8 cellular contexts compared by ENCODE assay signal in the genomic region with DNA sequence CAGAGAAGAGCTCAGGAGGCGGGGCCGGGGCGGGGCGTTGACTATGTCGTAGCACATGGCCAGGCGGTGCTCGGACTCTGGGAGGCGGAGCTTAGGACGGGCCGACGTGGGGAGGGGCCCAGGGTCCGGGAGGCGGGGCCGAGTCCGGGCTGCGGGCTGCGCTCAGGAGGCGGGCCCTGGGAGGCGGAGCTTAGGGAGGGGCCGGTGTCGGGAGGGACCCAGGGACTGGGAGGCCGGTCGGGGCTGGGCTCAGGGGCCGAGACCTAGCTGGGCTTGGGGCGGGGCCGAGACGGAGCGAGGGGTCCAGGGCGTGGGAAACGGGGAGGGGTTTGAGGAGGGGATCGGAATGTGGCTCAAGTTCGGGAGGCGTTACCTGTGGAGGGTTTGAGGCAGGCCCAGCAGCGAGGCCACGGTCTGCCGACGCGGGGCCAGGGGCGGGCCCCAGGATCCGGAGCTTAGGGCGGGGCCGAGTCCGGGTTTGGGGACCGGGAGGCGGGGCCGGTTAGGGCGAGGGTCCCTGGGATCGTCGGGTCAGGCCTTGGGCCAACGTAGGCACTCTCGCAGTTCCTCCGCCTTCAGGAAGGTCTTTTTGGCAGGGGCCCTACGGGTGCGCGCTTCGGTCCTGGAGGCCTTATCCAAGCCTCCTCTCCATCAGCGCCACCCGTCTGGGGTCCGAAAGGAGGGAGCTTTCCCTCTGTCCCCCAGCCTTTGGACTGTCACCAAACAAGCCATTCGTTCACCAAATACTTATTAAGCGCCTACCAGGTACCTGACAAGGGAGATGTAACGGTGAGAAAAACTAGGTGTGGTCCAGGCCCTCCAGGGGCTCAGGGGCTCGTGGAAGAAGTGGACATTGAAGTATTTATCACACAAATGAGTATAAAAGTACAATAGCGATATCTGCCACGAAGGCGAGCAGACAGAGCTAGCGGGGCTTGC. TPM values are rescaled to one million over a fixed set of nuclear protein-coding genes. Genes with fewer than 3 reads are reported as not detected.
DNase-seq lines count a peak whose midpoint lies in the region; ATAC-seq, FAIRE-seq and TF ChIP-seq lines count a peak whose summit lies in the region.
"Not testable (repeated sequence)": the region's sequence is repeated elsewhere in the genome, so short reads cannot be mapped to it uniquely, and the experiment has no call there.

No MANE protein-coding gene starts in this region.

- H3K9me3 Mint-ChIP-seq in CD4-positive, CD25-positive, alpha-beta regulatory T cell; T-helper 2 cell treated with Interferon-gamma antibody and Interleukin-4, amounts not matched to agents 5 μg/mL and 100 μg/mL, for 36 hours; naive B cell: not testable (repeated sequence)

- H3K36me3 ChIP-seq in CD4-positive, CD25-positive, alpha-beta regulatory T cell (ENCODE audit: control insufficient read depth, insufficient read depth, low read length); H7 (replicated peaks; ENCODE audit: control insufficient read depth, insufficient read depth, low read length); MM.1S (replicated peaks; ENCODE audit: insufficient read depth, low read length): not testable (repeated sequence)

- not testable (repeated sequence) for H3K4me1 ChIP-seq in CD4-positive, CD25-positive, alpha-beta regulatory T cell (ENCODE audit: control insufficient read depth, insufficient read depth, low read length, poor library complexity, severe bottlenecking)
- H3K4me1 ChIP-seq in MM.1S (ENCODE audit: low read length) = peaks cover 17% of the 10 kb centered on the region

- DNase-seq in CD4-positive, CD25-positive, alpha-beta regulatory T cell = peak; percentile 69 to 97 (median 78)
- DNase-seq in H7 (peak; percentile 90), MM.1S (peak; percentile 53), naive B cell (peak; percentile 98)
- peak; percentile 73 for DNase-seq in T-helper 2 cell treated with Interferon-gamma antibody and Interleukin-4, amounts not matched to agents 5 μg/mL and 100 μg/mL, for 36 hours (ENCODE audit: low spot score)
- DNase-seq in activated naive CD8-positive, alpha-beta T cell treated with anti-CD3 and anti-CD28 coated beads, Interleukin-2, amount 50 U/mL, for 16 hours (ENCODE audit: low read depth, low spot score) = peak; percentile 45
- DNase-seq in frontal cortex (ENCODE audit: low spot score in 2 of 2) = not testable (repeated sequence)
- DNase-seq in stimulated activated CD8-positive, alpha-beta memory T cell treated with anti-CD3 and anti-CD28 coated beads, Interleukin-15, amount 100 ng/mL, for 48 hours (ENCODE audit: low read depth in 2 of 2) = peak; percentile 56 to 61

- peak overlapping the region; percentile 43 for H2AFZ ChIP-seq in MM.1S (ENCODE audit: low read length)

- not testable (repeated sequence) for H3K9ac ChIP-seq in MM.1S (ENCODE audit: low read length)

- H3K36me3 Mint-ChIP-seq in CD4-positive, CD25-positive, alpha-beta regulatory T cell; T-helper 2 cell treated with Interferon-gamma antibody and Interleukin-4, amounts not matched to agents 5 μg/mL and 100 μg/mL, for 36 hours (ENCODE audit: low read depth); naive B cell: not testable (repeated sequence)

- H3K9me2 ChIP-seq in MM.1S (replicated peaks; ENCODE audit: insufficient read depth, low read length) = not testable (repeated sequence)

- H3K79me2 ChIP-seq in MM.1S (ENCODE audit: low read length) = not testable (repeated sequence)

- peak overlapping the region; percentile 91 to 97 (median 95) for H3K4me3 Mint-ChIP-seq in CD4-positive, CD25-positive, alpha-beta regulatory T cell
- peak overlapping the region; percentile 92 for H3K4me3 Mint-ChIP-seq in T-helper 2 cell treated with Interferon-gamma antibody and Interleukin-4, amounts not matched to agents 5 μg/mL and 100 μg/mL, for 36 hours
- H3K4me3 Mint-ChIP-seq in naive B cell = peak overlapping the region; percentile 87 to 99 (median 98)

- not testable (repeated sequence) for H3K27me3 Mint-ChIP-seq in CD4-positive, CD25-positive, alpha-beta regulatory T cell; T-helper 2 cell treated with Interferon-gamma antibody and Interleukin-4, amounts not matched to agents 5 μg/mL and 100 μg/mL, for 36 hours (ENCODE audit: low read depth)
- peaks cover 3 to 17% (median 15%) of the 10 kb centered on the region in 3 donors for H3K27me3 Mint-ChIP-seq in naive B cell

- not testable (repeated sequence) for ATAC-seq in CD4-positive, CD25-positive, alpha-beta regulatory T cell (ENCODE audit: low read depth in 2 of 2); naive B cell (ENCODE audit: low read depth in 2 of 2)

- H3K27ac ChIP-seq in CD4-positive, CD25-positive, alpha-beta regulatory T cell (ENCODE audit: insufficient read depth, low read length, poor library complexity, severe bottlenecking) = peak overlapping the region; percentile 88
- H3K27ac ChIP-seq in MM.1S (ENCODE audit: low read length) = peak overlapping the region; percentile 50; the same call in 1 of the 2 replicates

- peaks cover 23% of the 10 kb centered on the region for H3F3A ChIP-seq in MM.1S (ENCODE audit: insufficient read depth, low read length)

- H3K4me2 ChIP-seq in MM.1S (ENCODE audit: low read depth, low read length) = peak overlapping the region; percentile 45; the same call in 1 of the 2 replicates

- not testable (repeated sequence) for TF ChIP-seq CTCF in MM.1S (IDR thresholded peaks at IDR 0.05; ENCODE audit: low read length)

- H3K9me3 ChIP-seq in CD4-positive, CD25-positive, alpha-beta regulatory T cell (ENCODE audit: control insufficient read depth in 2 of 2, low read length in 2 of 2); MM.1S (replicated peaks; ENCODE audit: insufficient read depth, low read length): not testable (repeated sequence)

- not testable (repeated sequence) for H3K27me3 ChIP-seq in CD4-positive, CD25-positive, alpha-beta regulatory T cell (ENCODE audit: control insufficient read depth, insufficient read depth, low read length); H7 (ENCODE audit: control insufficient read depth, insufficient read depth, low read length); MM.1S (replicated peaks; ENCODE audit: insufficient read depth, low read length)

- peak overlapping the region; percentile 95 to 99 (median 96) for H3K27ac Mint-ChIP-seq in CD4-positive, CD25-positive, alpha-beta regulatory T cell
- H3K27ac Mint-ChIP-seq in T-helper 2 cell treated with Interferon-gamma antibody and Interleukin-4, amounts not matched to agents 5 μg/mL and 100 μg/mL, for 36 hours = peak overlapping the region; percentile 97
- peak overlapping the region; percentile 93 to 100 (median 99) for H3K27ac Mint-ChIP-seq in naive B cell

- FAIRE-seq in frontal cortex (lab: Jason Lieb, UNC) = peak; percentile 91

- H3K4me3 ChIP-seq in CD4-positive, CD25-positive, alpha-beta regulatory T cell (ENCODE audit: low read depth, low read length) = not testable (repeated sequence)
- peak overlapping the region; percentile 49 for H3K4me3 ChIP-seq in H7 (ENCODE audit: insufficient read depth, low read depth, low read length)
- peak overlapping the region; percentile 64 for H3K4me3 ChIP-seq in MM.1S (ENCODE audit: low read length)

- H4K20me1 ChIP-seq in MM.1S (ENCODE audit: insufficient read depth, low read length) = not testable (repeated sequence)

- H3K4me1 Mint-ChIP-seq in CD4-positive, CD25-positive, alpha-beta regulatory T cell = peaks cover 6 to 20% (median 10%) of the 10 kb centered on the region in 4 donors
- H3K4me1 Mint-ChIP-seq in T-helper 2 cell treated with Interferon-gamma antibody and Interleukin-4, amounts not matched to agents 5 μg/mL and 100 μg/mL, for 36 hours (ENCODE audit: low read depth) = peaks cover 14% of the 10 kb centered on the region
- H3K4me1 Mint-ChIP-seq in naive B cell = peaks cover 5 to 19% (median 15%) of the 10 kb centered on the region in 3 donors

RNA-seq across cellular contexts. Expression of a gene that starts 0.9 kb away (rescaled TPM):
- 3.7 TPM for total RNA-seq in CD4-positive, CD25-positive, alpha-beta regulatory T cell
- polyA plus RNA-seq in CD4-positive, CD25-positive, alpha-beta regulatory T cell = 10 to 100 TPM; 11.0 to 19.6 (median 14.9) TPM
- 30.9 and 38.0 TPM in 2 replicates for total RNA-seq in H7 (2014; rRNA removed; shearing (Covaris generic))
- total RNA-seq in frontal cortex = 4.1 TPM
- 10 to 100 TPM in 3 of 6 donors, 1 to 10 TPM in 3; 7.1 to 15.1 (median 10.1) TPM for polyA plus RNA-seq in naive B cell (ENCODE audit: low read depth in 6 of 6)

RNA-seq across cellular contexts. Expression of a gene that starts 26.8 kb away (rescaled TPM):
- 13.4 TPM for total RNA-seq in CD4-positive, CD25-positive, alpha-beta regulatory T cell
- 10 to 100 TPM; 27.5 to 38.8 (median 35.1) TPM for polyA plus RNA-seq in CD4-positive, CD25-positive, alpha-beta regulatory T cell
- total RNA-seq in H7 (2014; rRNA removed; shearing (Covaris generic)) = 18.7 and 19.6 TPM in 2 replicates
- 11.4 TPM for total RNA-seq in frontal cortex
- 10 to 100 TPM; 21.9 to 45.3 (median 27.3) TPM for polyA plus RNA-seq in naive B cell (ENCODE audit: low read depth in 6 of 6)

RNA-seq across cellular contexts. Expression of a gene that starts 32.7 kb away (rescaled TPM):
- total RNA-seq in CD4-positive, CD25-positive, alpha-beta regulatory T cell = not detected
- not detected for polyA plus RNA-seq in CD4-positive, CD25-positive, alpha-beta regulatory T cell
- 3.4 and 4.1 TPM in 2 replicates for total RNA-seq in H7 (2014; rRNA removed; shearing (Covaris generic))
- total RNA-seq in frontal cortex = 3.3 TPM
- polyA plus RNA-seq in naive B cell (ENCODE audit: low read depth in 6 of 6) = not detected
